27 cellular contexts compared by ENCODE assay signal in genomic region chr10:37813763-37814162, GRCh38.
"Had no signal": no experiment of that assay in that cellular context is flagged by ENCODE, and none has a peak within 500 bp of the region (broad histone marks: within the 10 kb centered on the region; RNA-seq: fewer than 3 reads in every experiment).

No MANE protein-coding gene starts in this region.

- H3K27me3 ChIP-seq: stomach, suprapubic skin, testis, thyroid gland, tibial artery, tibial nerve, transverse colon, upper lobe of left lung, upper lobe of right lung, uterus, vagina had no signal

- H3K4me1 ChIP-seq: stomach, suprapubic skin, testis, thyroid gland, tibial artery, tibial nerve, transverse colon, upper lobe of left lung, upper lobe of right lung, uterus, vagina had no signal

- FAIRE-seq: urothelium cell line had no signal

- H3K9me3 ChIP-seq: testis, thyroid gland had no signal

- H3K4me3 ChIP-seq: stomach, suprapubic skin, testis, thoracic aorta, thyroid gland, tibial artery, tibial nerve, transverse colon, upper lobe of left lung, upper lobe of right lung, uterus, vagina had no signal

- ATAC-seq: stimulated activated effector memory CD8-positive, alpha-beta T cell treated with anti-CD3 and anti-CD28 coated beads, Interleukin-12 subunit alpha, Interleukin-12 subunit beta, amount 100 ng/mL, for 72 hours; stimulated activated memory B cell treated with anti-CD40 and anti-IgM and Interleukin-4, amounts not matched to agents 10 μg/mL and 1 μg/mL and 100 μg/mL, for 72 hours; stimulated activated naive B cell treated with anti-CD40 and anti-IgM and Interleukin-4, amounts not matched to agents 10 μg/mL and 1 μg/mL and 100 μg/mL, for 72 hours; stimulated activated naive CD8-positive, alpha-beta T cell treated with anti-CD3 and anti-CD28 coated beads, Interleukin-15, amount 100 ng/mL, for 72 hours; stimulated activated naive CD8-positive, alpha-beta T cell treated with anti-CD3 and anti-CD28 coated beads, Interleukin-15, Interleukin-2, amounts not matched to agents 100 U/mL and 50 U/mL, for 24 hours; upper lobe of right lung had no signal

- DNase-seq: stimulated activated CD4-positive, alpha-beta T cell treated with anti-CD3 and anti-CD28 coated beads, Interleukin-2, amount 100 ng/mL, for 48 hours; stimulated activated CD4-positive, alpha-beta T cell treated with anti-CD3 and anti-CD28 coated beads, Interleukin-4, amount 100 ng/mL, for 1 hour; stimulated activated CD4-positive, alpha-beta T cell treated with anti-CD3 and anti-CD28 coated beads, Interleukin-4, amount 100 ng/mL, for 24 hours; stimulated activated CD4-positive, alpha-beta T cell treated with anti-CD3 and anti-CD28 coated beads, Interleukin-4, amount 100 ng/mL, for 4 hours; stimulated activated CD8-positive, alpha-beta memory T cell treated with anti-CD3 and anti-CD28 coated beads, Interleukin-4, amount 100 ng/mL, for 48 hours; stimulated activated naive B cell treated with anti-CD40 and anti-IgM and Interleukin-4, amounts not matched to agents 10 μg/mL and 1 μg/mL and 100 μg/mL, for 72 hours; stimulated activated naive CD4-positive, alpha-beta T cell; stimulated activated naive CD4-positive, alpha-beta T cell treated with Interleukin-2 at 50 U/mL for 16 hours; stimulated activated naive CD8-positive, alpha-beta T cell treated with anti-CD3 and anti-CD28 coated beads, Interleukin-15, amount 100 ng/mL, for 72 hours; stimulated activated naive CD8-positive, alpha-beta T cell treated with anti-CD3 and anti-CD28 coated beads, Interleukin-15, Interleukin-2, amounts not matched to agents 100 U/mL and 50 U/mL, for 24 hours; stomach; substantia nigra; testis; thyroid gland; tibial artery; transverse colon; trophoblast cell; upper lobe of left lung; upper lobe of right lung; uterus had no signal

- H3K36me3 ChIP-seq: suprapubic skin, thoracic aorta, thyroid gland, transverse colon, upper lobe of left lung, upper lobe of right lung, uterus, vagina had no signal

- H3K27ac ChIP-seq: stomach, suprapubic skin, testis, thoracic aorta, thyroid gland, tibial artery, tibial nerve, transverse colon, upper lobe of left lung, upper lobe of right lung, uterus, vagina had no signal
